ENCODE assay signal across 9 cellular contexts in genomic region chr1:230231739-230232075, GRCh38.
DNase-seq lines count a peak whose midpoint lies in the region; ATAC-seq lines count a peak whose summit lies in the region.
"Had no signal": no experiment of that assay in that cellular context is flagged by ENCODE, and none has a peak within 500 bp of the region (broad histone marks: within the 10 kb centered on the region; RNA-seq: fewer than 3 reads in every experiment).

No MANE protein-coding gene starts in this region.

- ATAC-seq in left colon (peak; percentile 98), GM21360 (IDR thresholded peaks at IDR 0.05; ENCODE audit: unreplicated experiment) (no peak)
- ATAC-seq: HCT116 had no signal

- H3K36me3 Mint-ChIP-seq in stimulated activated naive CD8-positive, alpha-beta T cell treated with anti-CD3 and anti-CD28 coated beads, Interleukin-15, Interleukin-2, amounts not matched to agents 100 ng/mL and 50 ng/mL, for 24 hours (ENCODE audit: low read depth): peaks cover 46% of the 10 kb centered on the region

- no peaks in the 10 kb centered on the region for H3K9me3 Mint-ChIP-seq in stimulated activated naive CD8-positive, alpha-beta T cell treated with anti-CD3 and anti-CD28 coated beads, Interleukin-15, Interleukin-2, amounts not matched to agents 100 ng/mL and 50 ng/mL, for 24 hours

- H3K4me3 Mint-ChIP-seq in stimulated activated naive CD8-positive, alpha-beta T cell treated with anti-CD3 and anti-CD28 coated beads, Interleukin-15, Interleukin-2, amounts not matched to agents 100 ng/mL and 50 ng/mL, for 24 hours: no peak overlapping the region

- DNase-seq in NCI-H2029 (lab: John Stamatoyannopoulos, UW) (peak; percentile 63), astrocyte of the hippocampus (ENCODE audit: low read depth, low spot score) (peak; percentile 48), left colon (peak; percentile 88), NCI-H526 (lab: John Stamatoyannopoulos, UW) (no peak), T1000 (lab: John Stamatoyannopoulos, UW) (no peak)
- DNase-seq: activated effector memory CD4-positive, alpha-beta T cell treated with Interleukin-2 at 50 U/mL for 16 hours had no signal

- H3K4me1 Mint-ChIP-seq in stimulated activated naive CD8-positive, alpha-beta T cell treated with anti-CD3 and anti-CD28 coated beads, Interleukin-15, Interleukin-2, amounts not matched to agents 100 ng/mL and 50 ng/mL, for 24 hours (ENCODE audit: low read depth): peaks cover 24% of the 10 kb centered on the region

- intact Hi-C loops in left colon (cut with DNase I, micrococcal nuclease): no loop called here

- peak overlapping the region; percentile 10 for H3K27ac Mint-ChIP-seq in stimulated activated naive CD8-positive, alpha-beta T cell treated with anti-CD3 and anti-CD28 coated beads, Interleukin-15, Interleukin-2, amounts not matched to agents 100 ng/mL and 50 ng/mL, for 24 hours

- H3K27me3 Mint-ChIP-seq in stimulated activated naive CD8-positive, alpha-beta T cell treated with anti-CD3 and anti-CD28 coated beads, Interleukin-15, Interleukin-2, amounts not matched to agents 100 ng/mL and 50 ng/mL, for 24 hours: no peaks in the 10 kb centered on the region

Comparison
In these comparisons a context has a peak if more than half of its experiments do, and no peak if none do; other contexts are left out.
1. DNase-seq: peak in NCI-H2029 (single experiment), astrocyte of the hippocampus (single experiment) and left colon (2 of 2); none in NCI-H526 (0 of 2) and T1000 (single experiment).